9 cellular contexts compared by ENCODE assay signal in the genomic region with DNA sequence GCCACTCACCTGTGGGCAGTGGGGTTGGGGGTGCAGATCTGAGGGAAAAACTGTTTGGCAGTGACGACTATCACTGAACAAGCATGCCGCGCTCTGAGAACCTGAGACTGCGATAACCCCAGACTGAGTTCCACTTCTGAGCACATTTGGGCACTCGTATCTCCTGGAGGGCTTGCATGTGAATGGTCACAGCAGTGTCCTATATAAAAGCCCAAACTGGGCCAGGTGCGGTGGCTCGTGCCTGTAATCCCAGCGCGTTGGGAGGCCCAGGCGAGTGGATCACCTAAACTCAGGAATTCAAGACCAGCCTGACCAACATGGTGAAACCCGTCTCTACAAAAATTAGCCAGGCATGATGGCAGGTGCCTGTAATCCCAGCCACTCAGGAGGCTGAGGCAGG. TPM values are rescaled to one million over a fixed set of nuclear protein-coding genes. Genes with fewer than 3 reads are reported as not detected.
"Had no signal": no experiment of that assay in that cellular context is flagged by ENCODE, and none has a peak within 500 bp of the region (broad histone marks: within the 10 kb centered on the region; RNA-seq: fewer than 3 reads in every experiment).

No MANE protein-coding gene starts in this region.

- DNase-seq: H9, HCEC 1CT had no signal

- H3K4me3 ChIP-seq: GM23338 had no signal

- ATAC-seq: GM23338, HepG2 had no signal

- FAIRE-seq: H1, H54, HepG2 had no signal

- H3K27ac ChIP-seq: HL-60 had no signal

RNA-seq across cellular contexts. Expression of a gene that starts 18.7 kb away (rescaled TPM):
- total RNA-seq: HepG2, HT1080 had no signal
- polyA plus RNA-seq: IgD-negative memory B cell had no signal
